8 cellular contexts compared by ENCODE assay signal in the genomic region with DNA sequence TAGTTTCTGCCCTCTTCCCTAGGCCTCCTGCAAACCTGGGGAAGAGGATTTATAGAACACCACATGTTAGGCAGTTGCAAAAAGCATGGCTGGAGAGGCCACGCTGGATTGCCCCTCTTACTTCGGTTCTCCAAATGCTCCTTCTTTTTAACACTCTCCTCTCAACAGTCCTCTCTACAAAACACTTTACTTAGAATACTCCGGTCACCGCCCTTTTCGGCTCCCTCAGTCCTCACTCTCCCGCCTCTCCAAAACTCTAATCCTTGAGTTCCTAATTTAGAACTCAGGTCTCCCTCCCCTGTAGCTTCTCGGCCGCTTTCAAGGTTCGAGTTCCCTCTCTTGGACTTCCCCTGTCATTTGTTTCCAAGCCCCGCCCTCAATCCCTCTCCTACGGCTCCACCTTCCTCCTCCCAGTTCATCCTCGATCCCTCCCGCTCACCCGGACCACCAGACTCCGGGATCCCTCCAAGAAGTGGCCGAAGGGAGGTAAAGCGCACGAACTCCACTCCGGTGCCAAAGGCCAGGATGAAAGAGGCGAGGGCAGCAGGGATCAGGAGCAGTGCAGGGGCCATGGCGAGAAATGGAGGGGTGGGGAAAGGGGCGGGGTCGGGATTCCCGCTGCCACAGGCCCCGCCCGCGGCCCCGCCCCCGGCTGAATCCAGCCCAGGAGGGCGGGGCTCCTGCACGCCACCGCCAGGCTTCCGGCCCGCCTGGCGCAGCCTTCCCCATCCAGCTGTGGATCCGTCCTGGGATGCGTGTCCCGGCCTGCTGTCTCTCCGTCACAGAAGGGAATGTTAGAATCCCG. TPM values are rescaled to one million over a fixed set of nuclear protein-coding genes. Genes with fewer than 3 reads are reported as not detected.
DNase-seq lines count a peak whose midpoint lies in the region; ATAC-seq and TF ChIP-seq lines count a peak whose summit lies in the region.

NRM (minus strand) TSS at position 582 of the 805 bp plus-strand sequence; CDS start at position 572, 10 bp downstream.

- peak within 1 kb of the TSS in 20 of 21 experiments; percentile 12 to 100 (median 98) for H3K27ac ChIP-seq in skin epidermis

- CTCF ChIA-PET in WTC11 (lab: Charles Lee): interaction anchor here (0.7 to 4.0 kb wide), 8 partner anchors 12 to 291 kb away, joined by 3 to 49 read pairs (median 6); partner anchors contain the start of genes DHX16 and MDC1

- ATAC-seq in HG02885 (IDR thresholded peaks at IDR 0.05; ENCODE audit: poor library complexity, unreplicated experiment) (peak; percentile 45), WTC11 (peak; percentile 63), HG03565 (IDR thresholded peaks at IDR 0.05; ENCODE audit: unreplicated experiment) (no peak)

- H3K36me3 Mint-ChIP-seq in WTC11: peaks cover 3% of the 10 kb centered on the region; the same call in 1 of the 2 replicates

- H3K4me1 Mint-ChIP-seq in WTC11: peaks cover 44% of the 10 kb centered on the region

- H3K4me3 ChIP-seq in cardiac fibroblast (replicated peaks in 1 of 2; ENCODE audit: low read depth in 2 of 2, low read length in 2 of 2): peak within 1 kb of the TSS; percentile 74 to 77
- H3K4me3 ChIP-seq in skin epidermis: peak within 1 kb of the TSS; percentile 48 to 61 (median 56)

- H3K4me3 Mint-ChIP-seq in WTC11: peak within 1 kb of the TSS; percentile 93

- peak within 1 kb of the TSS; percentile 92 for H3K27ac Mint-ChIP-seq in WTC11

- H3K9me3 Mint-ChIP-seq in WTC11: no peaks in the 10 kb centered on the region

- H3K27me3 Mint-ChIP-seq in WTC11 (ENCODE audit: low read depth): no peaks in the 10 kb centered on the region

- TF ChIP-seq CTCF in WTC11 (IDR thresholded peaks at IDR 0.05): no peak
- TF ChIP-seq CTCF in cardiac fibroblast (IDR thresholded peaks at IDR 0.05; ENCODE audit: low read depth, low read length): no peak

- DNase-seq in ELF-1 (ENCODE audit: low read depth, low spot score) (peak; percentile 91), NCI-H226 (peak; percentile 66), WTC11 (ENCODE audit: low spot score) (peak; percentile 80), cardiac fibroblast (ENCODE audit: low read depth in 2 of 2) (peak; percentile 85 to 86), iPS-NIHi7 (ENCODE audit: extremely low spot score) (peak; percentile 90)

- POLR2A ChIA-PET in WTC11 (lab: Charles Lee): interaction anchor here (0.6 to 1.4 kb wide), 4 partner anchors 11 to 76 kb away, joined by 3 to 5 read pairs (median 3); partner anchors contain the start of gene MDC1

TF ChIP-seq in WTC11, 78 proteins besides CTCF, POLR2A, EP300 and RAD21:
- TF ChIP-seq ELF4 (CRISPR knock-in tag; IDR thresholded peaks at IDR 0.05; ENCODE audit: low read depth) (no peak), FOXP4 (CRISPR knock-in tag; IDR thresholded peaks at IDR 0.05) (peak; percentile 37; the same call in 1 of the 2 replicates), E2F5 (CRISPR knock-in tag; IDR thresholded peaks at IDR 0.05) (peak; percentile 48; the same call in 1 of the 2 replicates), RELA (CRISPR knock-in tag; IDR thresholded peaks at IDR 0.05; ENCODE audit: borderline replicate concordance) (no peak), ETV6 (CRISPR knock-in tag; IDR thresholded peaks at IDR 0.05) (peak; percentile 43; the same call in 1 of the 2 replicates), SP1 (CRISPR knock-in tag; conservative IDR thresholded peaks at IDR 0.05) (peak; percentile 81)

RNA-seq across cellular contexts. Expression of gene NRM, which starts in this region (rescaled TPM):
- total RNA-seq in WTC11 (2021): 31.2 to 33.3 TPM (median 31.3 TPM) in 3 replicates
